Comparison of ENCODE assay signal across 27 cellular contexts in the genomic region with DNA sequence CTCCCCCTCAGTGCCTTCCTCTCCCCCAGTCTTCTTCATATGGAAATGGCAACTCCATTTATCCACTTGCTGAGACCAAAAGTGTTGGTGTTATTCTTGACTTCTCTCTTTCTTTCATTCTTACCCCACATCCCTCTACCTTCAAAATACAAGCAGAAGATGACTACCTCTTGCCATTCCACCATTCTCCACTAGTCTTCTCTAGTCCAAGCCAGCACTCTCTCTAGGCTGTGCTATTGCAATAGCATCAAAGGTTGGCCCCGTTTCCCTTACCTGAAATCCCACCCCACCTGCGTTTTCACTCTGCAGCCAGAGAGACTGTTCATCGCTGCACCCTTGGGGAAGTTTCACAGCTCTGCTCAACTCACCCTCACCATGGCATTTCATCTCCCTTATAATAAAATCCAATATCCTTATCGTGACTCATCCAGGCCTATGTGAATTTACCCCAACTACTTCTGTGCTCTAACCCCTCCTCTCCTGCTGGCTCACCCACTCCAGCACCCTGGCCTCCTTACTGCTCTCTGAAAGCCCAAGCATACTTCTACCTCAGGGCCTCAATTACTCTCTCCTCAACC.
A peak's percentile ranks its signal among the peaks of the same experiment; 100 is the strongest.
DNase-seq lines count a peak whose midpoint lies in the region; ATAC-seq, FAIRE-seq and TF ChIP-seq lines count a peak whose summit lies in the region.
"Had no signal": no experiment of that assay in that cellular context is flagged by ENCODE, and none has a peak within 500 bp of the region (broad histone marks: within the 10 kb centered on the region; RNA-seq: fewer than 3 reads in every experiment).

No MANE protein-coding gene starts in this region.

- TF ChIP-seq CTCF in SK-N-SH (IDR thresholded peaks at IDR 0.05) (peak; percentile 19; the same call in 1 of the 2 replicates), K562 (IDR thresholded peaks at IDR 0.05 in 2 of 3, conservative IDR thresholded peaks at IDR 0.05 in 1 of 3; ENCODE audit: insufficient read depth in 2 of 3, low read depth in 1 of 3, low read length in 3 of 3) (peak in 1 of 3 experiments; percentile 24; a peak in 2 of 6 replicates), type B pancreatic cell (conservative IDR thresholded peaks at IDR 0.05) (peak; percentile 19), chondrocyte (IDR thresholded peaks at IDR 0.05) (no peak), GM20000 (IDR thresholded peaks at IDR 0.05; ENCODE audit: extremely low read depth, missing control alignments) (no peak)

- H3F3A ChIP-seq in SK-N-SH (replicated peaks; ENCODE audit: insufficient read depth): no peaks in the 10 kb centered on the region

- H3K9me1 ChIP-seq in K562 (ENCODE audit: control insufficient read depth, insufficient read depth, low read length): no peaks in the 10 kb centered on the region

- in situ Hi-C loops in K562 (cut with MboI): no loop called here

- no peaks in the 10 kb centered on the region for H3K4me1 Mint-ChIP-seq in type B pancreatic cell (ENCODE audit: unreplicated experiment)
- no peaks in the 10 kb centered on the region for H3K4me1 Mint-ChIP-seq in chondrocyte (ENCODE audit: low read depth)
- H3K4me1 Mint-ChIP-seq: activated naive CD8-positive, alpha-beta T cell treated with anti-CD3 and anti-CD28 coated beads, Interleukin-2, amount 10 ng/mL, durations not matched to agents 7 days and 5 days; B cell; central memory CD8-positive, alpha-beta T cell; immature natural killer cell; mesothelial cell of epicardium; naive thymus-derived CD4-positive, alpha-beta T cell; stimulated activated memory B cell treated with anti-CD40 and anti-IgM and Interleukin-4, amounts not matched to agents 10 μg/mL and 1 μg/mL and 100 μg/mL, for 72 hours had no signal

- H3K4me3 ChIP-seq in SK-N-SH (ENCODE audit: low read depth in 2 of 2, low read length in 1 of 2): no peak overlapping the region
- H3K4me3 ChIP-seq in K562: no peak overlapping the region
- H3K4me3 ChIP-seq: A549, left lung, vagina had no signal

- H3K9me3 Mint-ChIP-seq in type B pancreatic cell (no peaks in the 10 kb centered on the region), chondrocyte (ENCODE audit: low read depth) (peaks cover 3% of the 10 kb centered on the region)
- H3K9me3 Mint-ChIP-seq: activated naive CD8-positive, alpha-beta T cell treated with anti-CD3 and anti-CD28 coated beads, Interleukin-2, amount 10 ng/mL, durations not matched to agents 7 days and 5 days; mesothelial cell of epicardium had no signal

- intact Hi-C loops in K562 (cut with micrococcal nuclease): no loop called here

- H3K36me3 Mint-ChIP-seq in type B pancreatic cell (no peaks in the 10 kb centered on the region), chondrocyte (ENCODE audit: low read depth) (no peaks in the 10 kb centered on the region)
- H3K36me3 Mint-ChIP-seq: activated naive CD8-positive, alpha-beta T cell treated with anti-CD3 and anti-CD28 coated beads, Interleukin-2, amount 10 ng/mL, durations not matched to agents 7 days and 5 days; immature natural killer cell; mesothelial cell of epicardium; naive thymus-derived CD4-positive, alpha-beta T cell; stimulated activated memory B cell treated with anti-CD40 and anti-IgM and Interleukin-4, amounts not matched to agents 10 μg/mL and 1 μg/mL and 100 μg/mL, for 72 hours had no signal

- H3K36me3 ChIP-seq in SK-N-SH (replicated peaks in 1 of 2; ENCODE audit: control insufficient read depth in 1 of 2, insufficient read depth in 2 of 2, low read length in 1 of 2) (no peaks in the 10 kb centered on the region), K562 (ENCODE audit: control insufficient read depth, insufficient read depth, low read length) (no peaks in the 10 kb centered on the region)
- H3K36me3 ChIP-seq: left lung, vagina had no signal

- H3K27ac ChIP-seq in SK-N-SH (ENCODE audit: low read depth in 2 of 2, low read length in 1 of 2): no peak overlapping the region
- no peak overlapping the region for H3K27ac ChIP-seq in K562 (ENCODE audit: extremely low read depth, low read depth, low read length)
- H3K27ac ChIP-seq: A549, HL-60, left lung, vagina had no signal

- CTCF ChIA-PET in SK-N-SH (lab: Yijun Ruan, JAX): no interaction called here
- CTCF ChIA-PET in K562 (lab: Yijun Ruan, JAX; ENCODE audit: low intra/inter-chr PET ratio): no interaction called here

- no TSS peak for BruUV-seq in K562 (replicated peaks; lab: Mats Ljungman, UMichigan)

- WGBS in SK-N-SH (ENCODE audit: low lambda C conversion rate): 4% methylated on average over 3 of the region's 4 CpGs
- WGBS in K562 (ENCODE audit: insufficient coverage, low coverage, missing lambda C conversion rate): 1% methylated on average over 4 of the region's 4 CpGs

- H3K27ac Mint-ChIP-seq in type B pancreatic cell (no peak overlapping the region), chondrocyte (ENCODE audit: unreplicated experiment) (no peak overlapping the region)
- H3K27ac Mint-ChIP-seq: activated CD8-positive, alpha-beta T cell treated with anti-CD3 and anti-CD28 coated beads, Interleukin-2, amount 10 ng/mL, durations not matched to agents 7 days and 5 days; activated naive CD8-positive, alpha-beta T cell treated with anti-CD3 and anti-CD28 coated beads, Interleukin-2, amount 10 ng/mL, durations not matched to agents 7 days and 5 days; B cell; immature natural killer cell; mesothelial cell of epicardium; naive thymus-derived CD4-positive, alpha-beta T cell; stimulated activated memory B cell treated with anti-CD40 and anti-IgM and Interleukin-4, amounts not matched to agents 10 μg/mL and 1 μg/mL and 100 μg/mL, for 72 hours had no signal

- no peak overlapping the region for H3K4me2 ChIP-seq in SK-N-SH
- H3K4me2 ChIP-seq in K562 (ENCODE audit: insufficient read depth, low read length): no peak overlapping the region
- H3K4me2 ChIP-seq: A549 had no signal

- no peak for TF ChIP-seq EP300 in SK-N-SH (IDR thresholded peaks at IDR 0.05; ENCODE audit: borderline replicate concordance in 1 of 2, low read depth in 1 of 2, low read length in 1 of 2)
- TF ChIP-seq EP300 in K562 (IDR thresholded peaks at IDR 0.05; ENCODE audit: low read length): no peak

- H3K9ac ChIP-seq in SK-N-SH: no peak overlapping the region
- H3K9ac ChIP-seq in K562 (ENCODE audit: insufficient read depth in 1 of 2, low read depth in 2 of 2, low read length in 2 of 2): no peak overlapping the region

- H3K9me3 ChIP-seq in SK-N-SH: no peaks in the 10 kb centered on the region
- no peaks in the 10 kb centered on the region for H3K9me3 ChIP-seq in K562 (replicated peaks; ENCODE audit: control insufficient read depth, insufficient read depth, low read depth, low read length)
- H3K9me3 ChIP-seq: A549, left lung, vagina had no signal

- peaks cover 58% of the 10 kb centered on the region for H3K27me3 Mint-ChIP-seq in type B pancreatic cell
- H3K27me3 Mint-ChIP-seq in chondrocyte (ENCODE audit: low read depth): peaks cover 38% of the 10 kb centered on the region

- peaks cover 19% of the 10 kb centered on the region; the same call in 1 of the 2 replicates for H3K27me3 ChIP-seq in SK-N-SH (ENCODE audit: insufficient read depth)
- peaks cover 0 to 4% of the 10 kb centered on the region in 2 experiments; a peak in 3 of 5 replicates for H3K27me3 ChIP-seq in K562 (ENCODE audit: control insufficient read depth in 2 of 2, insufficient read depth in 2 of 2, low read length in 2 of 2)
- H3K27me3 ChIP-seq: vagina had no signal

- H3K4me1 ChIP-seq in SK-N-SH (ENCODE audit: control insufficient read depth in 1 of 2, insufficient read depth in 2 of 2, low read depth in 1 of 2, low read length in 1 of 2) (peaks cover 0 to 5% of the 10 kb centered on the region in 2 experiments; a peak in 1 of 4 replicates), K562 (replicated peaks in 1 of 2; ENCODE audit: control insufficient read depth in 2 of 2, insufficient read depth in 2 of 2, low read length in 2 of 2) (no peaks in the 10 kb centered on the region)
- H3K4me1 ChIP-seq: A549, left lung, vagina had no signal

- DNase-seq in SK-N-SH (no peak), HuH-7 (ENCODE audit: low spot score) (peak; percentile 37), K562 (ENCODE audit: extremely low read depth in 1 of 4, low spot score in 3 of 4) (peak in 2 of 4 experiments; percentile 7 to 14), type B pancreatic cell (ENCODE audit: extremely low spot score, unreplicated experiment) (no peak), chondrocyte (ENCODE audit: low spot score) (no peak), GM20000 (ENCODE audit: low spot score) (no peak)
- DNase-seq in activated CD8-positive, alpha-beta memory T cell treated with anti-CD3 and anti-CD28 coated beads for 24 hours: no peak
- DNase-seq: activated CD8-positive, alpha-beta T cell treated with anti-CD3 and anti-CD28 coated beads, Interleukin-2, amount 10 ng/mL, durations not matched to agents 7 days and 5 days; activated effector memory CD4-positive, alpha-beta T cell treated with anti-CD3 and anti-CD28 coated beads, Interleukin-2, amount 50 U/mL, for 16 hours; activated naive CD8-positive, alpha-beta T cell treated with anti-CD3 and anti-CD28 coated beads, Interleukin-2, amount 10 ng/mL, durations not matched to agents 7 days and 5 days; GOT3; immature natural killer cell; IMR-90; left lung; naive thymus-derived CD4-positive, alpha-beta T cell; NCI-H1417 treated with DMSO at 0.1 percent for 48 hours; OCI-M1; stimulated activated CD4-positive, alpha-beta T cell treated with anti-CD3 and anti-CD28 coated beads, Interleukin-4, amount 100 ng/mL, for 1 hour had no signal

- peak; percentile 6 for FAIRE-seq in K562 (lab: Jason Lieb, UNC)
- FAIRE-seq: A549, GM18507 had no signal

- ATAC-seq in SK-N-SH treated with all-trans-retinoic acid at 6 μM for 48 hours (no peak), K562 (peak; percentile 87)
- ATAC-seq: activated CD8-positive, alpha-beta T cell treated with anti-CD3 and anti-CD28 coated beads, Interleukin-2, amount 10 ng/mL, durations not matched to agents 7 days and 5 days; left lung; naive thymus-derived CD4-positive, alpha-beta T cell; stimulated activated memory B cell treated with anti-CD40 and anti-IgM and Interleukin-4, amounts not matched to agents 10 μg/mL and 1 μg/mL and 100 μg/mL, for 72 hours had no signal

- H3K9me2 ChIP-seq in SK-N-SH: no peaks in the 10 kb centered on the region

- POLR2A ChIA-PET in SK-N-SH (lab: Yijun Ruan, JAX) (no interaction called here), K562 (lab: Yijun Ruan, JAX) (no interaction called here)

- H4K20me1 ChIP-seq in SK-N-SH (ENCODE audit: insufficient read depth): no peaks in the 10 kb centered on the region
- H4K20me1 ChIP-seq in K562 (replicated peaks; ENCODE audit: control insufficient read depth, insufficient read depth, low read length): no peaks in the 10 kb centered on the region

- H2AFZ ChIP-seq in SK-N-SH (ENCODE audit: low read depth) (no peak overlapping the region), K562 (ENCODE audit: low read depth, low read length) (no peak overlapping the region)

- H3K79me2 ChIP-seq in SK-N-SH (ENCODE audit: insufficient read depth) (no peaks in the 10 kb centered on the region), K562 (ENCODE audit: control insufficient read depth, insufficient read depth, low read length) (no peaks in the 10 kb centered on the region)

- no peak for TF ChIP-seq POLR2A in K562 (conservative IDR thresholded peaks at IDR 0.05)

- H3K4me3 Mint-ChIP-seq in type B pancreatic cell (no peak overlapping the region), chondrocyte (ENCODE audit: unreplicated experiment) (no peak overlapping the region)
- H3K4me3 Mint-ChIP-seq: activated CD8-positive, alpha-beta T cell treated with anti-CD3 and anti-CD28 coated beads, Interleukin-2, amount 10 ng/mL, durations not matched to agents 7 days and 5 days; activated naive CD8-positive, alpha-beta T cell treated with anti-CD3 and anti-CD28 coated beads, Interleukin-2, amount 10 ng/mL, durations not matched to agents 7 days and 5 days; B cell; central memory CD8-positive, alpha-beta T cell; immature natural killer cell; mesothelial cell of epicardium; naive thymus-derived CD4-positive, alpha-beta T cell; stimulated activated memory B cell treated with anti-CD40 and anti-IgM and Interleukin-4, amounts not matched to agents 10 μg/mL and 1 μg/mL and 100 μg/mL, for 72 hours had no signal

- TF ChIP-seq RAD21 in SK-N-SH (IDR thresholded peaks at IDR 0.05; ENCODE audit: low read length): no peak
- no peak for TF ChIP-seq RAD21 in K562 (CRISPR knock-in tag; conservative IDR thresholded peaks at IDR 0.05 in 1 of 2, IDR thresholded peaks at IDR 0.05 in 1 of 2)

Comparison
In these comparisons a context has a peak if more than half of its experiments do, and no peak if none do; other contexts are left out.
1. CTCF ChIP-seq: peak in SK-N-SH (single experiment) and type B pancreatic cell (single experiment); none in chondrocyte (single experiment) and GM20000 (single experiment).